Comparison of ENCODE assay signal across 1 cellular context in the genomic region with DNA sequence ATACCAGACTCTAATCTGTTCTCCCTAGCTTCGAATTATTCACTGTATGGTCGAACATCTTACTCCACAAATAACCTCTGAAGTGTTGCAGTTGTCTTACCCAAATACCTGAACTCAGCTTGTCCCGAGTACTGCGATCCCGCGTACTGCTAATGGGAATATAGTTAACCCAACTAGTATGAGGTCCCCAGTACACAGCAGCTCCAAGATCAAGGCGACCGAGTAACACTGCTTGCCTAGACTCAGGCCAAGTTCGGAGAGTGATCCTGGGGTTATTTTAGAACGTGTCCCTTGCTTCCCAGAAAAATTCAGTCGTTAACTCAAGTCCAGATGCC.
TF ChIP-seq lines count a peak whose summit lies in the region.

No MANE protein-coding gene starts in this region.

TF ChIP-seq in HepG2, 621 proteins besides CTCF, POLR2A, EP300 and RAD21 (continued from another document):
- TF ChIP-seq, protein P1, sequence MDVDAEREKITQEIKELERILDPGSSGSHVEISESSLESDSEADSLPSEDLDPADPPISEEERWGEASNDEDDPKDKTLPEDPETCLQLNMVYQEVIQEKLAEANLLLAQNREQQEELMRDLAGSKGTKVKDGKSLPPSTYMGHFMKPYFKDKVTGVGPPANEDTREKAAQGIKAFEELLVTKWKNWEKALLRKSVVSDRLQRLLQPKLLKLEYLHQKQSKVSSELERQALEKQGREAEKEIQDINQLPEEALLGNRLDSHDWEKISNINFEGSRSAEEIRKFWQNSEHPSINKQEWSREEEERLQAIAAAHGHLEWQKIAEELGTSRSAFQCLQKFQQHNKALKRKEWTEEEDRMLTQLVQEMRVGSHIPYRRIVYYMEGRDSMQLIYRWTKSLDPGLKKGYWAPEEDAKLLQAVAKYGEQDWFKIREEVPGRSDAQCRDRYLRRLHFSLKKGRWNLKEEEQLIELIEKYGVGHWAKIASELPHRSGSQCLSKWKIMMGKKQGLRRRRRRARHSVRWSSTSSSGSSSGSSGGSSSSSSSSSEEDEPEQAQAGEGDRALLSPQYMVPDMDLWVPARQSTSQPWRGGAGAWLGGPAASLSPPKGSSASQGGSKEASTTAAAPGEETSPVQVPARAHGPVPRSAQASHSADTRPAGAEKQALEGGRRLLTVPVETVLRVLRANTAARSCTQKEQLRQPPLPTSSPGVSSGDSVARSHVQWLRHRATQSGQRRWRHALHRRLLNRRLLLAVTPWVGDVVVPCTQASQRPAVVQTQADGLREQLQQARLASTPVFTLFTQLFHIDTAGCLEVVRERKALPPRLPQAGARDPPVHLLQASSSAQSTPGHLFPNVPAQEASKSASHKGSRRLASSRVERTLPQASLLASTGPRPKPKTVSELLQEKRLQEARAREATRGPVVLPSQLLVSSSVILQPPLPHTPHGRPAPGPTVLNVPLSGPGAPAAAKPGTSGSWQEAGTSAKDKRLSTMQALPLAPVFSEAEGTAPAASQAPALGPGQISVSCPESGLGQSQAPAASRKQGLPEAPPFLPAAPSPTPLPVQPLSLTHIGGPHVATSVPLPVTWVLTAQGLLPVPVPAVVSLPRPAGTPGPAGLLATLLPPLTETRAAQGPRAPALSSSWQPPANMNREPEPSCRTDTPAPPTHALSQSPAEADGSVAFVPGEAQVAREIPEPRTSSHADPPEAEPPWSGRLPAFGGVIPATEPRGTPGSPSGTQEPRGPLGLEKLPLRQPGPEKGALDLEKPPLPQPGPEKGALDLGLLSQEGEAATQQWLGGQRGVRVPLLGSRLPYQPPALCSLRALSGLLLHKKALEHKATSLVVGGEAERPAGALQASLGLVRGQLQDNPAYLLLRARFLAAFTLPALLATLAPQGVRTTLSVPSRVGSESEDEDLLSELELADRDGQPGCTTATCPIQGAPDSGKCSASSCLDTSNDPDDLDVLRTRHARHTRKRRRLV (CRISPR knock-in tag; IDR thresholded peaks at IDR 0.05): no peak
- no peak for TF ChIP-seq FOXM1 (CRISPR knock-in tag; IDR thresholded peaks at IDR 0.05)
- TF ChIP-seq, protein P2, sequence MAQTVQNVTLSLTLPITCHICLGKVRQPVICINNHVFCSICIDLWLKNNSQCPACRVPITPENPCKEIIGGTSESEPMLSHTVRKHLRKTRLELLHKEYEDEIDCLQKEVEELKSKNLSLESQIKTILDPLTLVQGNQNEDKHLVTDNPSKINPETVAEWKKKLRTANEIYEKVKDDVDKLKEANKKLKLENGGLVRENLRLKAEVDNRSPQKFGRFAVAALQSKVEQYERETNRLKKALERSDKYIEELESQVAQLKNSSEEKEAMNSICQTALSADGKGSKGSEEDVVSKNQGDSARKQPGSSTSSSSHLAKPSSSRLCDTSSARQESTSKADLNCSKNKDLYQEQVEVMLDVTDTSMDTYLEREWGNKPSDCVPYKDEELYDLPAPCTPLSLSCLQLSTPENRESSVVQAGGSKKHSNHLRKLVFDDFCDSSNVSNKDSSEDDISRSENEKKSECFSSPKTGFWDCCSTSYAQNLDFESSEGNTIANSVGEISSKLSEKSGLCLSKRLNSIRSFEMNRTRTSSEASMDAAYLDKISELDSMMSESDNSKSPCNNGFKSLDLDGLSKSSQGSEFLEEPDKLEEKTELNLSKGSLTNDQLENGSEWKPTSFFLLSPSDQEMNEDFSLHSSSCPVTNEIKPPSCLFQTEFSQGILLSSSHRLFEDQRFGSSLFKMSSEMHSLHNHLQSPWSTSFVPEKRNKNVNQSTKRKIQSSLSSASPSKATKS (CRISPR knock-in tag; IDR thresholded peaks at IDR 0.05): no peak
- TF ChIP-seq ZNF20 (CRISPR knock-in tag; IDR thresholded peaks at IDR 0.05): 0 out of 2 replicates have a peak, but pooled peaks have one; percentile 17
- TF ChIP-seq, protein P3, sequence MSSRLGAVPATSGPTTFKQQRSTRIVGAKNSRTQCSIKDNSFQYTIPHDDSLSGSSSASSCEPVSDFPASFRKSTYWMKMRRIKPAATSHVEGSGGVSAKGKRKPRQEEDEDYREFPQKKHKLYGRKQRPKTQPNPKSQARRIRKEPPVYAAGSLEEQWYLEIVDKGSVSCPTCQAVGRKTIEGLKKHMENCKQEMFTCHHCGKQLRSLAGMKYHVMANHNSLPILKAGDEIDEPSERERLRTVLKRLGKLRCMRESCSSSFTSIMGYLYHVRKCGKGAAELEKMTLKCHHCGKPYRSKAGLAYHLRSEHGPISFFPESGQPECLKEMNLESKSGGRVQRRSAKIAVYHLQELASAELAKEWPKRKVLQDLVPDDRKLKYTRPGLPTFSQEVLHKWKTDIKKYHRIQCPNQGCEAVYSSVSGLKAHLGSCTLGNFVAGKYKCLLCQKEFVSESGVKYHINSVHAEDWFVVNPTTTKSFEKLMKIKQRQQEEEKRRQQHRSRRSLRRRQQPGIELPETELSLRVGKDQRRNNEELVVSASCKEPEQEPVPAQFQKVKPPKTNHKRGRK (CRISPR knock-in tag; IDR thresholded peaks at IDR 0.05): no peak
- 0 out of 2 replicates have a peak, but pooled peaks have one; percentile 40 for TF ChIP-seq CC2D1A (CRISPR knock-in tag; IDR thresholded peaks at IDR 0.05)
- TF ChIP-seq NR2F6 (IDR thresholded peaks at IDR 0.05): 0 out of 2 replicates have a peak, but pooled peaks have one; percentile 7
- no peak for TF ChIP-seq NR2F6 (CRISPR knock-in tag; IDR thresholded peaks at IDR 0.05)
- TF ChIP-seq CREB1 (IDR thresholded peaks at IDR 0.05): no peak
- no peak for TF ChIP-seq CREB1 (CRISPR knock-in tag; IDR thresholded peaks at IDR 0.05)
- no peak for TF ChIP-seq NRL (CRISPR knock-in tag; IDR thresholded peaks at IDR 0.05; ENCODE audit: borderline replicate concordance)
- 0 out of 2 replicates have a peak, but pooled peaks have one; percentile 10 for TF ChIP-seq SP140L (CRISPR knock-in tag; IDR thresholded peaks at IDR 0.05; ENCODE audit: borderline replicate concordance)
- TF ChIP-seq ZNF33A (CRISPR knock-in tag; IDR thresholded peaks at IDR 0.05; ENCODE audit: borderline replicate concordance): 0 out of 2 replicates have a peak, but pooled peaks have one; percentile 1
- peak; percentile 79; the same call in 1 of the 2 replicates for TF ChIP-seq SMYD3 (CRISPR knock-in tag; IDR thresholded peaks at IDR 0.05)
- TF ChIP-seq ZNF207 (IDR thresholded peaks at IDR 0.05; ENCODE audit: borderline replicate concordance): no peak
- TF ChIP-seq, protein P4, sequence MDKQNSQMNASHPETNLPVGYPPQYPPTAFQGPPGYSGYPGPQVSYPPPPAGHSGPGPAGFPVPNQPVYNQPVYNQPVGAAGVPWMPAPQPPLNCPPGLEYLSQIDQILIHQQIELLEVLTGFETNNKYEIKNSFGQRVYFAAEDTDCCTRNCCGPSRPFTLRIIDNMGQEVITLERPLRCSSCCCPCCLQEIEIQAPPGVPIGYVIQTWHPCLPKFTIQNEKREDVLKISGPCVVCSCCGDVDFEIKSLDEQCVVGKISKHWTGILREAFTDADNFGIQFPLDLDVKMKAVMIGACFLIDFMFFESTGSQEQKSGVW (CRISPR knock-in tag; IDR thresholded peaks at IDR 0.05; ENCODE audit: borderline replicate concordance): 0 out of 2 replicates have a peak, but pooled peaks have one; percentile 71
- 0 out of 2 replicates have a peak, but pooled peaks have one; percentile 2 for TF ChIP-seq SMC3 (IDR thresholded peaks at IDR 0.05; ENCODE audit: low read length)
- TF ChIP-seq HDAC2 (CRISPR knock-in tag; IDR thresholded peaks at IDR 0.05): 0 out of 2 replicates have a peak, but pooled peaks have one; percentile 2
- no peak for TF ChIP-seq RXRB (CRISPR knock-in tag; IDR thresholded peaks at IDR 0.05; ENCODE audit: borderline replicate concordance)
- no peak for TF ChIP-seq NFE2 (CRISPR knock-in tag; IDR thresholded peaks at IDR 0.05)
- no peak for TF ChIP-seq EEA1 (CRISPR knock-in tag; IDR thresholded peaks at IDR 0.05; ENCODE audit: borderline replicate concordance)
- TF ChIP-seq, protein P5, sequence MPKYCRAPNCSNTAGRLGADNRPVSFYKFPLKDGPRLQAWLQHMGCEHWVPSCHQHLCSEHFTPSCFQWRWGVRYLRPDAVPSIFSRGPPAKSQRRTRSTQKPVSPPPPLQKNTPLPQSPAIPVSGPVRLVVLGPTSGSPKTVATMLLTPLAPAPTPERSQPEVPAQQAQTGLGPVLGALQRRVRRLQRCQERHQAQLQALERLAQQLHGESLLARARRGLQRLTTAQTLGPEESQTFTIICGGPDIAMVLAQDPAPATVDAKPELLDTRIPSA (CRISPR knock-in tag; IDR thresholded peaks at IDR 0.05; ENCODE audit: borderline replicate concordance): no peak
- TF ChIP-seq, protein P6, sequence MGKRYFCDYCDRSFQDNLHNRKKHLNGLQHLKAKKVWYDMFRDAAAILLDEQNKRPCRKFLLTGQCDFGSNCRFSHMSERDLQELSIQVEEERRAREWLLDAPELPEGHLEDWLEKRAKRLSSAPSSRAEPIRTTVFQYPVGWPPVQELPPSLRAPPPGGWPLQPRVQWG (CRISPR knock-in tag; IDR thresholded peaks at IDR 0.05; ENCODE audit: borderline replicate concordance, low read depth): no peak
- 0 out of 2 replicates have a peak, but pooled peaks have one; percentile 18 for TF ChIP-seq ZNF335 (CRISPR knock-in tag; IDR thresholded peaks at IDR 0.05)
- TF ChIP-seq, protein P7, sequence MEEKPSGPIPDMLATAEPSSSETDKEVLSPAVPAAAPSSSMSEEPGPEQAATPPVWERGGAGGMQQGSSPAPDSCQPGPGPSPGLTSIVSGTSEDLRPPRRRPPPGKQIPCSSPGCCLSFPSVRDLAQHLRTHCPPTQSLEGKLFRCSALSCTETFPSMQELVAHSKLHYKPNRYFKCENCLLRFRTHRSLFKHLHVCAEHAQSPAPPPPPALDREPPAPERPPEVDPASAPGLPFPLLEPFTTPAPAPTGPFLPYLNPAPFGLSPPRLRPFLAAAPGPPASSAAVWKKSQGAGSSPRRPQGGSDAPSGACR (CRISPR knock-in tag; IDR thresholded peaks at IDR 0.05): no peak
- TF ChIP-seq NKX3-1 (CRISPR knock-in tag; IDR thresholded peaks at IDR 0.05): no peak
- TF ChIP-seq RFX1 (IDR thresholded peaks at IDR 0.05): no peak
- peak; percentile 3; the same call in 1 of the 2 replicates for TF ChIP-seq ZBTB20 (CRISPR knock-in tag; IDR thresholded peaks at IDR 0.05; ENCODE audit: borderline replicate concordance, low read depth)
- TF ChIP-seq PHB2 (IDR thresholded peaks at IDR 0.05; ENCODE audit: partially characterized antibody): no peak
- TF ChIP-seq ZFP36L1 (CRISPR knock-in tag; IDR thresholded peaks at IDR 0.05): no peak
- TF ChIP-seq JUNB (CRISPR knock-in tag; IDR thresholded peaks at IDR 0.05; ENCODE audit: borderline replicate concordance): no peak
- no peak for TF ChIP-seq MIXL1 (CRISPR knock-in tag; IDR thresholded peaks at IDR 0.05)
- no peak for TF ChIP-seq HNF4G (IDR thresholded peaks at IDR 0.05; ENCODE audit: borderline replicate concordance, low read depth, low read length)
- peak; percentile 1; the same call in 1 of the 2 replicates for TF ChIP-seq HNF4G (CRISPR knock-in tag; IDR thresholded peaks at IDR 0.05; ENCODE audit: borderline replicate concordance, low read depth)
TF ChIP-seq in HepG2: peak in this region for 17.
